In the genomic region with DNA sequence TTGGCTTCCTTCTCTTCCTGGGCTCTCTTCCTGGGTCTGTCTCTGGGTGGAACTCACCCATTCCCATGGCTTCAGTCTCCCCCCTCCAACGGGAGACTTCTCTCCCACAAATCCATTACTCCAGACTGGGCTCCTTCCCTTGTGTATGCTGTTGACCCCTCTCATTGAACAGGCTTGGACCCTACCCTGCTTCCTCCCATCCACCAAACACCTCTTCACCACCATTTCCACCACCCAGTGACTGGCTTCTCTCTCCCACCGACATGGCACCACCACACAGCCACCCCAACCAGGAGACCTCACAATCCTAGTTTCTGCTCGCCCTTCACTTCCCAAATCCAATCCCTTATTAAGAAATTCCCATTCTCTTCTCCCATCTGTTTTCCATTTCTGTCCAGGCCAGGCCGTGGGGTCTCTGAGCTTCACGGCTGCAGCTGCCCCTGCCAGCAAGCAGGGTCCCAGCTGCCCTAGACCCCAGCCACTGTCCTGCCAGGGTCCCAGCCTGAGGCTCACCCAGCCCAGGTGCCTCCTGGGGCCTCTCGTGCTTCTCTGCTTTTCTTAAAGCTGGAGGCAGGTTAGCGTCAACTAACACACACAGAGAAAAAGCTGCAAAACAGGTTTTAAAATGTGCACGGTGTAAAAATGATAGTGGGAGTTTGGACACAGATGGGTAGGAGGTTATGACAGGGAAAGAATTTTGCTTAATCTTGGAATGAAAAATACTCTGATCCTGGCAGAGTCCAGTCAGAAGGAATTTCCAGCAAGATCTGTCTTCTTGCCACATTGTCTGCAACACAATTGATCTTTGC, we compare ENCODE assay signal across 14 cellular contexts.
A peak's percentile ranks its signal among the peaks of the same experiment; 100 is the strongest.
DNase-seq lines count a peak whose midpoint lies in the region; ATAC-seq and TF ChIP-seq lines count a peak whose summit lies in the region.
"Had no signal": no experiment of that assay in that cellular context is flagged by ENCODE, and none has a peak within 500 bp of the region (broad histone marks: within the 10 kb centered on the region; RNA-seq: fewer than 3 reads in every experiment).

No MANE protein-coding gene starts in this region.

- H3K27ac Mint-ChIP-seq in Caco-2 (ENCODE audit: unreplicated experiment), result peak overlapping the region; percentile 18
- no peak overlapping the region for H3K27ac Mint-ChIP-seq in activated naive CD8-positive, alpha-beta T cell treated with anti-CD3 and anti-CD28 coated beads, Interleukin-2, amount 50 U/mL, for 24 hours
- H3K27ac Mint-ChIP-seq: stimulated activated effector memory CD8-positive, alpha-beta T cell treated with anti-CD3 and anti-CD28 coated beads, Interleukin-12 subunit alpha, Interleukin-12 subunit beta, amount 100 ng/mL, for 72 hours had no signal

- H3K36me3 Mint-ChIP-seq in Caco-2 (ENCODE audit: insufficient read depth, unreplicated experiment), result no peaks in the 10 kb centered on the region
- H3K36me3 Mint-ChIP-seq in activated naive CD8-positive, alpha-beta T cell treated with anti-CD3 and anti-CD28 coated beads, Interleukin-2, amount 50 U/mL, for 24 hours (ENCODE audit: low read depth), result no peaks in the 10 kb centered on the region
- H3K36me3 Mint-ChIP-seq: stimulated activated effector memory CD8-positive, alpha-beta T cell treated with anti-CD3 and anti-CD28 coated beads, Interleukin-12 subunit alpha, Interleukin-12 subunit beta, amount 100 ng/mL, for 72 hours had no signal

- no peaks in the 10 kb centered on the region for H3K27me3 ChIP-seq in Caco-2 (replicated peaks; ENCODE audit: control insufficient read depth, insufficient read depth, low read length)
- H3K27me3 ChIP-seq in neuronal stem cell (ENCODE audit: control insufficient read depth in 3 of 3, insufficient read depth in 3 of 3, low read depth in 1 of 3, low read length in 3 of 3), result peaks cover 0 to 4% (median 0%) of the 10 kb centered on the region in 3 experiments
- H3K27me3 ChIP-seq: BE2C had no signal

- no peak overlapping the region for H3K9ac ChIP-seq in neuronal stem cell (ENCODE audit: low read depth, low read length, poor library complexity)

- no peaks in the 10 kb centered on the region for H3K9me3 Mint-ChIP-seq in Caco-2 (ENCODE audit: unreplicated experiment)
- H3K9me3 Mint-ChIP-seq in activated naive CD8-positive, alpha-beta T cell treated with anti-CD3 and anti-CD28 coated beads, Interleukin-2, amount 50 U/mL, for 24 hours, result no peaks in the 10 kb centered on the region
- H3K9me3 Mint-ChIP-seq: stimulated activated effector memory CD8-positive, alpha-beta T cell treated with anti-CD3 and anti-CD28 coated beads, Interleukin-12 subunit alpha, Interleukin-12 subunit beta, amount 100 ng/mL, for 72 hours had no signal

- H2BK5ac ChIP-seq in neuronal stem cell (ENCODE audit: low read length), result no peak overlapping the region

- no peak overlapping the region for H2BK120ac ChIP-seq in neuronal stem cell (ENCODE audit: low read depth, low read length)

- BruUV-seq in Caco-2 (replicated peaks; lab: Mats Ljungman, UMichigan), result no TSS peak

- no peak for TF ChIP-seq CTCF in Caco-2 (IDR thresholded peaks at IDR 0.05; ENCODE audit: insufficient read depth in 1 of 2, low read depth in 1 of 2, low read length in 1 of 2, severe bottlenecking in 1 of 2, unreplicated experiment in 1 of 2)
- TF ChIP-seq CTCF in LNCaP clone FGC (IDR thresholded peaks at IDR 0.05; ENCODE audit: control insufficient read depth, extremely low read depth, insufficient read depth), result no peak
- TF ChIP-seq CTCF in coronary artery (IDR thresholded peaks at IDR 0.05), result no peak

- H3K4me1 ChIP-seq in Caco-2 (peaks cover 13% of the 10 kb centered on the region), neuronal stem cell (ENCODE audit: control insufficient read depth in 2 of 2, insufficient read depth in 1 of 2, low read depth in 1 of 2, low read length in 2 of 2) (peaks cover 0 to 14% of the 10 kb centered on the region in 2 donors)

- POLR2A ChIA-PET in Caco-2 (lab: Charles Lee), result no interaction called here

- intact Hi-C loops in Caco-2 (cut with micrococcal nuclease; ENCODE audit: unreplicated experiment), result no loop called here

- H2BK12ac ChIP-seq in neuronal stem cell (ENCODE audit: low read length), result peak overlapping the region; percentile 69

- H3K9me3 ChIP-seq in Caco-2, result no peaks in the 10 kb centered on the region
- H3K9me3 ChIP-seq in neuronal stem cell (replicated peaks in 1 of 2; ENCODE audit: control insufficient read depth in 2 of 2, insufficient read depth in 1 of 2, low read depth in 1 of 2, low read length in 2 of 2), result no peaks in the 10 kb centered on the region
- H3K9me3 ChIP-seq: BE2C had no signal

- no peak overlapping the region for H2AFZ ChIP-seq in neuronal stem cell (ENCODE audit: low read length)

- H3K4me2 ChIP-seq in neuronal stem cell (ENCODE audit: insufficient read depth, low read length, poor library complexity, severe bottlenecking), result no peak overlapping the region

- ATAC-seq in activated naive CD8-positive, alpha-beta T cell treated with anti-CD3 and anti-CD28 coated beads, Interleukin-2, amount 50 U/mL, for 24 hours, result no peak
- ATAC-seq: stimulated activated effector memory CD8-positive, alpha-beta T cell treated with anti-CD3 and anti-CD28 coated beads, Interleukin-12 subunit alpha, Interleukin-12 subunit beta, amount 100 ng/mL, for 72 hours had no signal

- H2BK15ac ChIP-seq in neuronal stem cell (ENCODE audit: low read length), result no peak overlapping the region

- H3K4me1 Mint-ChIP-seq in Caco-2 (ENCODE audit: low read depth, unreplicated experiment), result peaks cover 8% of the 10 kb centered on the region
- H3K4me1 Mint-ChIP-seq in activated naive CD8-positive, alpha-beta T cell treated with anti-CD3 and anti-CD28 coated beads, Interleukin-2, amount 50 U/mL, for 24 hours, result no peaks in the 10 kb centered on the region
- H3K4me1 Mint-ChIP-seq: stimulated activated effector memory CD8-positive, alpha-beta T cell treated with anti-CD3 and anti-CD28 coated beads, Interleukin-12 subunit alpha, Interleukin-12 subunit beta, amount 100 ng/mL, for 72 hours had no signal

- H3K23ac ChIP-seq in neuronal stem cell (ENCODE audit: low read depth, low read length, poor library complexity), result no peak overlapping the region

- H3K14ac ChIP-seq in neuronal stem cell (ENCODE audit: low read length), result no peak overlapping the region

- H3K27ac ChIP-seq in coronary artery (no peak overlapping the region), neuronal stem cell (replicated peaks; ENCODE audit: low read length) (no peak overlapping the region)
- H3K27ac ChIP-seq: SK-N-MC had no signal

- no peaks in the 10 kb centered on the region for H3K79me1 ChIP-seq in neuronal stem cell (ENCODE audit: low read depth, low read length)

- H3K18ac ChIP-seq in neuronal stem cell (ENCODE audit: low read length), result peak overlapping the region; percentile 67

- no peak overlapping the region for H3K4ac ChIP-seq in neuronal stem cell (ENCODE audit: low read length)

- CTCF ChIA-PET in Caco-2 (lab: Charles Lee), result no interaction called here

- WGBS in neuronal stem cell (ENCODE audit: extremely low coverage in 2 of 2, insufficient read length in 2 of 2, insufficient replicate concordance in 1 of 2), 2 donors, result no CpG with 5 or more reads among the region's 8 CpGs

- H4K8ac ChIP-seq in neuronal stem cell (ENCODE audit: low read depth, low read length), result no peak overlapping the region

- no peak overlapping the region for H2AK5ac ChIP-seq in neuronal stem cell (ENCODE audit: low read depth, low read length)

- H3K4me3 Mint-ChIP-seq in Caco-2 (ENCODE audit: unreplicated experiment), result no peak overlapping the region
- H3K4me3 Mint-ChIP-seq in activated naive CD8-positive, alpha-beta T cell treated with anti-CD3 and anti-CD28 coated beads, Interleukin-2, amount 50 U/mL, for 24 hours, result no peak overlapping the region
- H3K4me3 Mint-ChIP-seq: stimulated activated effector memory CD8-positive, alpha-beta T cell treated with anti-CD3 and anti-CD28 coated beads, Interleukin-12 subunit alpha, Interleukin-12 subunit beta, amount 100 ng/mL, for 72 hours had no signal

- H3K4me3 ChIP-seq in Caco-2 (ENCODE audit: low read depth, low read length), result no peak overlapping the region
- H3K4me3 ChIP-seq in LNCaP clone FGC (ENCODE audit: low read depth, low read length), result no peak overlapping the region
- H3K4me3 ChIP-seq in coronary artery, result no peak overlapping the region
- no peak overlapping the region for H3K4me3 ChIP-seq in neuronal stem cell (ENCODE audit: low read length in 2 of 2)
- H3K4me3 ChIP-seq: SK-N-MC had no signal

- DNase-seq in Caco-2, result peak in 1 of 2 experiments; percentile 53
- peak; percentile 38 for DNase-seq in LNCaP clone FGC (ENCODE audit: low read depth)
- DNase-seq in coronary artery (ENCODE audit: low spot score), result peak; percentile 56
- DNase-seq in neuronal stem cell (ENCODE audit: low spot score), result no peak
- DNase-seq in amniotic stem cell (lab: John Stamatoyannopoulos, UW), result no peak
- no peak for DNase-seq in COLO829 (ENCODE audit: low spot score)
- DNase-seq in activated naive CD8-positive, alpha-beta T cell treated with anti-CD3 and anti-CD28 coated beads, Interleukin-2, amount 50 U/mL, for 24 hours, result no peak
- no peak for DNase-seq in activated CD4-positive, CD25-positive, alpha-beta regulatory T cell (lab: John Stamatoyannopoulos, UW)
- DNase-seq: activated T-cell treated with anti-CD3 and anti-CD28 coated beads, Interleukin-2, amount 50 U/mL, for 1 hour; BE2C; NCI-H1436 treated with DMSO at 0.1 percent for 48 hours; stimulated activated CD4-positive, alpha-beta T cell treated with anti-CD3 and anti-CD28 coated beads, Interleukin-2, amount 100 ng/mL, for 48 hours had no signal

- H4K91ac ChIP-seq in neuronal stem cell (ENCODE audit: low read depth, low read length, poor library complexity), result no peak overlapping the region

- peaks cover under 1% of the 10 kb centered on the region for H3K27me3 Mint-ChIP-seq in Caco-2 (ENCODE audit: insufficient read depth, unreplicated experiment)
- no peaks in the 10 kb centered on the region for H3K27me3 Mint-ChIP-seq in activated naive CD8-positive, alpha-beta T cell treated with anti-CD3 and anti-CD28 coated beads, Interleukin-2, amount 50 U/mL, for 24 hours

- H3K36me3 ChIP-seq in Caco-2 (ENCODE audit: control insufficient read depth, insufficient read depth, low read length), result no peaks in the 10 kb centered on the region
- no peaks in the 10 kb centered on the region for H3K36me3 ChIP-seq in neuronal stem cell (replicated peaks in 1 of 2; ENCODE audit: control insufficient read depth in 2 of 2, insufficient read depth in 2 of 2, low read length in 2 of 2)
- H3K36me3 ChIP-seq: BE2C had no signal

Comparison
In these comparisons a context has a peak if more than half of its experiments do, and no peak if none do; other contexts are left out.
1. DNase-seq: peak in LNCaP clone FGC (single experiment) and coronary artery (single experiment); none in neuronal stem cell (single experiment), amniotic stem cell (single experiment), COLO829 (single experiment), activated naive CD8-positive, alpha-beta T cell treated with anti-CD3 and anti-CD28 coated beads, Interleukin-2, amount 50 U/mL, for 24 hours (single experiment) and activated CD4-positive, CD25-positive, alpha-beta regulatory T cell (0 of 4).